9 cellular contexts compared by ENCODE assay signal in the genomic region with DNA sequence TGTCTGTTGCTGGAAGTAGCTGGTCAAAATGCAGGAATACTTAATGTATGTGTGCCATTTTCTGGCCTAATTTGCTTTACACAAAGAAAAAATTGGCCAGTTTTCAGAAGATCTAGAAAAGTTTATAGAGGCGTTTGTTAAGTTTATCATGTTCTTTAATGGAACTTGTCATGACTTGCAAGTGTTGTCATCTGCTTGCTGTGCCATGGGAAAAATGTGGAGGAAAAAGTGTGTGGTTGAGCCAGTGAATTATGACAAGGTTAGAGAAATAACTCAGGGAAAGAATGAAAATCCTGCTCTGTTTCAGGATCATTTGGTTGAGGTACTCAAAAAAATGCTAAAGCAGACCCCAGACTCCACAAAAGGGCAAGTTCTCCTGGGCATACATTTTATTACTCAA.
"Had no signal": no experiment of that assay in that cellular context is flagged by ENCODE, and none has a peak within 500 bp of the region (broad histone marks: within the 10 kb centered on the region; RNA-seq: fewer than 3 reads in every experiment).

No MANE protein-coding gene starts in this region.

- H3K4me1 ChIP-seq: HAP-1 had no signal

- H3K4me1 Mint-ChIP-seq: IgD-negative memory B cell had no signal

- H3K9me3 ChIP-seq: HAP-1 had no signal

- H3K27me3 Mint-ChIP-seq: IgD-negative memory B cell had no signal

- H3K36me3 Mint-ChIP-seq: IgD-negative memory B cell had no signal

- H3K36me3 ChIP-seq: HAP-1 had no signal

- H3K27ac Mint-ChIP-seq: HFFc6, IgD-negative memory B cell had no signal

- H3K4me3 Mint-ChIP-seq: HFFc6, IgD-negative memory B cell had no signal

- DNase-seq: GM23248, GOT3, H7, HFFc6, KBM-7 had no signal

- ATAC-seq: HCT116, HepG2 had no signal

- FAIRE-seq: HepG2 had no signal

- H3K4me3 ChIP-seq: GM23248, HAP-1 had no signal

- H3K27ac ChIP-seq: GM23248 had no signal
